ENCODE assay signal across 29 cellular contexts in genomic region chr10:98231417-98231816, GRCh38.
"Had no signal": no experiment of that assay in that cellular context is flagged by ENCODE, and none has a peak within 500 bp of the region (broad histone marks: within the 10 kb centered on the region; RNA-seq: fewer than 3 reads in every experiment).

No MANE protein-coding gene starts in this region.

- H3K4me1 Mint-ChIP-seq: stimulated activated naive CD8-positive, alpha-beta T cell treated with anti-CD3 and anti-CD28 coated beads, Interleukin-15, amount 100 ng/mL, for 72 hours had no signal

- H3K9me3 ChIP-seq: suprapubic skin, testis, thoracic aorta, thyroid gland, tibial artery, upper lobe of right lung, uterus, vagina had no signal

- DNase-seq: stimulated activated CD4-positive, alpha-beta T cell treated with anti-CD3 and anti-CD28 coated beads, Interleukin-2, amount 100 ng/mL, for 48 hours; stimulated activated CD4-positive, alpha-beta T cell treated with anti-CD3 and anti-CD28 coated beads, Interleukin-4, amount 100 ng/mL, for 1 hour; stimulated activated CD4-positive, alpha-beta T cell treated with anti-CD3 and anti-CD28 coated beads, Interleukin-4, amount 100 ng/mL, for 24 hours; stimulated activated CD4-positive, alpha-beta T cell treated with anti-CD3 and anti-CD28 coated beads, Interleukin-4, amount 100 ng/mL, for 4 hours; stimulated activated CD8-positive, alpha-beta memory T cell treated with anti-CD3 and anti-CD28 coated beads, Interleukin-4, amount 100 ng/mL, for 48 hours; stimulated activated naive B cell treated with anti-CD40 and anti-IgM and Interleukin-4, amounts not matched to agents 10 μg/mL and 1 μg/mL and 100 μg/mL, for 72 hours; stimulated activated naive CD4-positive, alpha-beta T cell; stimulated activated naive CD4-positive, alpha-beta T cell treated with Interleukin-2 at 50 U/mL for 16 hours; stimulated activated naive CD8-positive, alpha-beta T cell treated with anti-CD3 and anti-CD28 coated beads, Interleukin-15, amount 100 ng/mL, for 72 hours; stimulated activated naive CD8-positive, alpha-beta T cell treated with anti-CD3 and anti-CD28 coated beads, Interleukin-15, Interleukin-2, amounts not matched to agents 100 U/mL and 50 U/mL, for 24 hours; stomach; substantia nigra; testis; thyroid gland; tibial artery; transverse colon; trophoblast cell; upper lobe of left lung; upper lobe of right lung; uterus had no signal

- H3K27me3 ChIP-seq: stomach, suprapubic skin, testis, thyroid gland, tibial artery, tibial nerve, transverse colon, upper lobe of left lung, upper lobe of right lung, uterus, vagina had no signal

- H3K27ac Mint-ChIP-seq: stimulated activated memory B cell treated with anti-CD40 and anti-IgM and Interleukin-4, amounts not matched to agents 10 μg/mL and 1 μg/mL and 100 μg/mL, for 72 hours; stimulated activated naive B cell treated with anti-CD40 and anti-IgM and Interleukin-4, amounts not matched to agents 10 μg/mL and 1 μg/mL and 100 μg/mL, for 72 hours; stimulated activated naive CD8-positive, alpha-beta T cell treated with anti-CD3 and anti-CD28 coated beads, Interleukin-15, amount 100 ng/mL, for 72 hours; stimulated activated naive CD8-positive, alpha-beta T cell treated with anti-CD3 and anti-CD28 coated beads, Interleukin-15, Interleukin-2, amounts not matched to agents 100 ng/mL and 50 ng/mL, for 24 hours; type B pancreatic cell had no signal

- H3K27me3 Mint-ChIP-seq: stimulated activated memory B cell treated with anti-CD40 and anti-IgM and Interleukin-4, amounts not matched to agents 10 μg/mL and 1 μg/mL and 100 μg/mL, for 72 hours; stimulated activated naive B cell treated with anti-CD40 and anti-IgM and Interleukin-4, amounts not matched to agents 10 μg/mL and 1 μg/mL and 100 μg/mL, for 72 hours; stimulated activated naive CD8-positive, alpha-beta T cell treated with anti-CD3 and anti-CD28 coated beads, Interleukin-15, amount 100 ng/mL, for 72 hours; stimulated activated naive CD8-positive, alpha-beta T cell treated with anti-CD3 and anti-CD28 coated beads, Interleukin-15, Interleukin-2, amounts not matched to agents 100 ng/mL and 50 ng/mL, for 24 hours; type B pancreatic cell had no signal

- ATAC-seq: stimulated activated effector memory CD8-positive, alpha-beta T cell treated with anti-CD3 and anti-CD28 coated beads, Interleukin-12 subunit alpha, Interleukin-12 subunit beta, amount 100 ng/mL, for 72 hours; stimulated activated memory B cell treated with anti-CD40 and anti-IgM and Interleukin-4, amounts not matched to agents 10 μg/mL and 1 μg/mL and 100 μg/mL, for 72 hours; stimulated activated naive B cell treated with anti-CD40 and anti-IgM and Interleukin-4, amounts not matched to agents 10 μg/mL and 1 μg/mL and 100 μg/mL, for 72 hours; stimulated activated naive CD8-positive, alpha-beta T cell treated with anti-CD3 and anti-CD28 coated beads, Interleukin-15, amount 100 ng/mL, for 72 hours; stimulated activated naive CD8-positive, alpha-beta T cell treated with anti-CD3 and anti-CD28 coated beads, Interleukin-15, Interleukin-2, amounts not matched to agents 100 U/mL and 50 U/mL, for 24 hours; upper lobe of right lung had no signal

- H3K4me3 ChIP-seq: stomach, suprapubic skin, testis, thoracic aorta, thyroid gland, tibial artery, tibial nerve, transverse colon, upper lobe of left lung, upper lobe of right lung, uterus, vagina had no signal

- H3K4me3 Mint-ChIP-seq: stimulated activated effector memory CD8-positive, alpha-beta T cell treated with anti-CD3 and anti-CD28 coated beads, Interleukin-12 subunit alpha, Interleukin-12 subunit beta, amount 100 ng/mL, for 72 hours; stimulated activated memory B cell treated with anti-CD40 and anti-IgM and Interleukin-4, amounts not matched to agents 10 μg/mL and 1 μg/mL and 100 μg/mL, for 72 hours; stimulated activated naive B cell treated with anti-CD40 and anti-IgM and Interleukin-4, amounts not matched to agents 10 μg/mL and 1 μg/mL and 100 μg/mL, for 72 hours; stimulated activated naive CD8-positive, alpha-beta T cell treated with anti-CD3 and anti-CD28 coated beads, Interleukin-15, amount 100 ng/mL, for 72 hours; stimulated activated naive CD8-positive, alpha-beta T cell treated with anti-CD3 and anti-CD28 coated beads, Interleukin-15, Interleukin-2, amounts not matched to agents 100 ng/mL and 50 ng/mL, for 24 hours; type B pancreatic cell had no signal

- H3K27ac ChIP-seq: stomach, suprapubic skin, testis, thoracic aorta, thyroid gland, tibial artery, tibial nerve, transverse colon, upper lobe of left lung, upper lobe of right lung, uterus, vagina had no signal

- H3K9me3 Mint-ChIP-seq: stimulated activated effector memory CD8-positive, alpha-beta T cell treated with anti-CD3 and anti-CD28 coated beads, Interleukin-12 subunit alpha, Interleukin-12 subunit beta, amount 100 ng/mL, for 72 hours; stimulated activated memory B cell treated with anti-CD40 and anti-IgM and Interleukin-4, amounts not matched to agents 10 μg/mL and 1 μg/mL and 100 μg/mL, for 72 hours; stimulated activated naive CD8-positive, alpha-beta T cell treated with anti-CD3 and anti-CD28 coated beads, Interleukin-15, Interleukin-2, amounts not matched to agents 100 ng/mL and 50 ng/mL, for 24 hours; type B pancreatic cell had no signal

- H3K36me3 ChIP-seq: uterus had no signal

- FAIRE-seq: urothelium cell line had no signal

- H3K4me1 ChIP-seq: stomach, testis, tibial artery, tibial nerve, transverse colon, upper lobe of left lung, upper lobe of right lung, uterus, vagina had no signal
